In the genomic region with DNA sequence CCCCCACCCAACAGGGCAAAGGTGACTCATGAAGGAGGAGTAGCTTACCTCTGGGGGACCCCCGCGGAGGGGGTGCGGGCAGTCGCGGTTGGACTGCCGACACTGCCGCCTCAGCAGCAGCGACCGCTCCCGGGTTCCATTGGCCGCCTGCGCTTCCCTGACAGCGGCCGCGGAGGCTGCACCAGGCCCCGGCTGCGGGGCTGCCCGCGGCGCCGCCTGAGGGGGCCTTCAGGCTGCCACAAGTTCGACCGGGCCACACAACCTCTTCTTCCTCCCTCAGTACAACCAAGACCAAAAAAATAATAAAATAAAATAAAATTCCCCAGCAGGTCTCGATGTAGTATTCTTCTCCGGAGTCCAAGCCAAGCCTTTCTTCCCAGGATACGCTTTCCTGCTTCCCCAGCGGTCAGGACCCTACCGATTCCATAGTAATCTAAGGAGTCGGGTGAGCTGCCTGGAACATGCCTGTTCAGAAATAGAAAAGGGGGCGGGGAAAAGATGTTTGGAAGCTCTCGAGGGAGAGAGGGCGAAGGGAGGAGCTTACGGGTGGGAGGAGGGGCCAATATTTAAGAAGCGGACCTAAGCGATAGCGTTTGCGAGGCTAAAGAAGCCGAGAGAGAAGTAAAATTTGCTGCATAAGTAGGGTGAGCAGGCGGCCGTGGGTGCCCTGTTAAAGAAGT, we compare ENCODE assay signal across 8 cellular contexts. TPM values are rescaled to one million over a fixed set of nuclear protein-coding genes. Genes with fewer than 3 reads are reported as not detected.
A peak's percentile ranks its signal among the peaks of the same experiment; 100 is the strongest.
DNase-seq lines count a peak whose midpoint lies in the region; TF ChIP-seq lines count a peak whose summit lies in the region.

TSS of gene PI4KB (minus strand) at position 194 of the 680 bp plus-strand sequence. CDS start 10,935 bp downstream, outside the sequence.

- DNase-seq in Daoy (ENCODE audit: low read depth) (peak; percentile 96), HAP-1 (ENCODE audit: low spot score in 2 of 2) (peak; percentile 97 to 98), MV-4-11 (lab: John Stamatoyannopoulos, UW) (peak; percentile 98), SJSA1 (ENCODE audit: low read depth in 1 of 2, low spot score in 2 of 2) (peak; percentile 96 to 99), fibroblast of villous mesenchyme (ENCODE audit: low read depth) (peak; percentile 99), nephron progenitor cell (peak; percentile 92)
- DNase-seq in activated gamma-delta T cell treated with anti-CD3 and anti-CD28 coated beads, Interleukin-2, amount 50 U/mL, for 16 hours (ENCODE audit: low read depth) = peak; percentile 82

- no peaks in the 10 kb centered on the region for H3K27me3 ChIP-seq in HAP-1 (ENCODE audit: low read depth)
- H3K27me3 ChIP-seq in SJSA1 (replicated peaks) = no peaks in the 10 kb centered on the region

- peaks cover 27% of the 10 kb centered on the region for H3K4me1 Mint-ChIP-seq in nephron progenitor cell
- peaks cover 40% of the 10 kb centered on the region for H3K4me1 Mint-ChIP-seq in stimulated activated naive CD8-positive, alpha-beta T cell treated with anti-CD3 and anti-CD28 coated beads, Interleukin-15, Interleukin-2, amounts not matched to agents 100 ng/mL and 50 ng/mL, for 24 hours (ENCODE audit: low read depth)

- H3K4me3 ChIP-seq in HAP-1 (peak within 1 kb of the TSS; percentile 51), SJSA1 (peak within 1 kb of the TSS; percentile 55), fibroblast of villous mesenchyme (ENCODE audit: low read depth, low read length) (peak within 1 kb of the TSS; percentile 90)

- H3K9me3 ChIP-seq in HAP-1 (no peaks in the 10 kb centered on the region), SJSA1 (replicated peaks) (no peaks in the 10 kb centered on the region)

- H3K4me1 ChIP-seq in HAP-1 = peaks cover 9% of the 10 kb centered on the region
- H3K4me1 ChIP-seq in SJSA1 (replicated peaks) = peaks cover 34% of the 10 kb centered on the region

- H3K36me3 Mint-ChIP-seq in nephron progenitor cell (ENCODE audit: low read depth) = peaks cover 21% of the 10 kb centered on the region
- H3K36me3 Mint-ChIP-seq in stimulated activated naive CD8-positive, alpha-beta T cell treated with anti-CD3 and anti-CD28 coated beads, Interleukin-15, Interleukin-2, amounts not matched to agents 100 ng/mL and 50 ng/mL, for 24 hours (ENCODE audit: low read depth) = peaks cover 28% of the 10 kb centered on the region

- H3K9me3 Mint-ChIP-seq in nephron progenitor cell = no peaks in the 10 kb centered on the region
- no peaks in the 10 kb centered on the region for H3K9me3 Mint-ChIP-seq in stimulated activated naive CD8-positive, alpha-beta T cell treated with anti-CD3 and anti-CD28 coated beads, Interleukin-15, Interleukin-2, amounts not matched to agents 100 ng/mL and 50 ng/mL, for 24 hours

- H3K27ac Mint-ChIP-seq in nephron progenitor cell = peak within 1 kb of the TSS; percentile 100
- peak within 1 kb of the TSS; percentile 92 for H3K27ac Mint-ChIP-seq in stimulated activated naive CD8-positive, alpha-beta T cell treated with anti-CD3 and anti-CD28 coated beads, Interleukin-15, Interleukin-2, amounts not matched to agents 100 ng/mL and 50 ng/mL, for 24 hours

- TF ChIP-seq CTCF in fibroblast of villous mesenchyme (IDR thresholded peaks at IDR 0.05; ENCODE audit: insufficient read depth, low read depth, low read length) (no peak), nephron progenitor cell (IDR thresholded peaks at IDR 0.05) (no peak)

- in situ Hi-C loops in HAP-1 (cut with MboI; ENCODE audit: low sequenced_read_pairs) = no loop called here

- peak within 1 kb of the TSS; percentile 96 for H3K4me3 Mint-ChIP-seq in nephron progenitor cell
- peak within 1 kb of the TSS; percentile 91 for H3K4me3 Mint-ChIP-seq in stimulated activated naive CD8-positive, alpha-beta T cell treated with anti-CD3 and anti-CD28 coated beads, Interleukin-15, Interleukin-2, amounts not matched to agents 100 ng/mL and 50 ng/mL, for 24 hours

- peaks cover 4% of the 10 kb centered on the region for H3K27me3 Mint-ChIP-seq in nephron progenitor cell (ENCODE audit: low read depth, poor library complexity)
- H3K27me3 Mint-ChIP-seq in stimulated activated naive CD8-positive, alpha-beta T cell treated with anti-CD3 and anti-CD28 coated beads, Interleukin-15, Interleukin-2, amounts not matched to agents 100 ng/mL and 50 ng/mL, for 24 hours = no peaks in the 10 kb centered on the region

- H3K27ac ChIP-seq in SJSA1 = peak within 1 kb of the TSS; percentile 98

- H3K36me3 ChIP-seq in HAP-1 (replicated peaks) (peaks cover 22% of the 10 kb centered on the region), SJSA1 (peaks cover 41% of the 10 kb centered on the region)

RNA-seq across cellular contexts. Expression of gene PI4KB, which starts in this region (rescaled TPM):
- 23.0 and 39.6 TPM in 2 replicates for total RNA-seq in Daoy (2014; rRNA removed; shearing (Covaris generic))
- total RNA-seq in SJSA1 (2014; rRNA removed; shearing (Covaris generic)) = 30.5 and 60.4 TPM in 2 replicates
- total RNA-seq in fibroblast of villous mesenchyme = 61.2 and 85.5 TPM in 2 replicates

Comparison
In these comparisons a context has a peak if more than half of its experiments do, and no peak if none do; other contexts are left out.
1. Peak in every context shown above with its lines: DNase-seq, H3K4me3 ChIP-seq and H3K27ac ChIP-seq.